ENCODE assay signal across 1 cellular context in genomic region chr10:118966131-118967125, GRCh38.
TF ChIP-seq lines count a peak whose summit lies in the region.

No MANE protein-coding gene starts in this region.

TF ChIP-seq in GM23338, 12 proteins besides CTCF, POLR2A, EP300 and RAD21 (continued from another document):
- TF ChIP-seq, protein P1, sequence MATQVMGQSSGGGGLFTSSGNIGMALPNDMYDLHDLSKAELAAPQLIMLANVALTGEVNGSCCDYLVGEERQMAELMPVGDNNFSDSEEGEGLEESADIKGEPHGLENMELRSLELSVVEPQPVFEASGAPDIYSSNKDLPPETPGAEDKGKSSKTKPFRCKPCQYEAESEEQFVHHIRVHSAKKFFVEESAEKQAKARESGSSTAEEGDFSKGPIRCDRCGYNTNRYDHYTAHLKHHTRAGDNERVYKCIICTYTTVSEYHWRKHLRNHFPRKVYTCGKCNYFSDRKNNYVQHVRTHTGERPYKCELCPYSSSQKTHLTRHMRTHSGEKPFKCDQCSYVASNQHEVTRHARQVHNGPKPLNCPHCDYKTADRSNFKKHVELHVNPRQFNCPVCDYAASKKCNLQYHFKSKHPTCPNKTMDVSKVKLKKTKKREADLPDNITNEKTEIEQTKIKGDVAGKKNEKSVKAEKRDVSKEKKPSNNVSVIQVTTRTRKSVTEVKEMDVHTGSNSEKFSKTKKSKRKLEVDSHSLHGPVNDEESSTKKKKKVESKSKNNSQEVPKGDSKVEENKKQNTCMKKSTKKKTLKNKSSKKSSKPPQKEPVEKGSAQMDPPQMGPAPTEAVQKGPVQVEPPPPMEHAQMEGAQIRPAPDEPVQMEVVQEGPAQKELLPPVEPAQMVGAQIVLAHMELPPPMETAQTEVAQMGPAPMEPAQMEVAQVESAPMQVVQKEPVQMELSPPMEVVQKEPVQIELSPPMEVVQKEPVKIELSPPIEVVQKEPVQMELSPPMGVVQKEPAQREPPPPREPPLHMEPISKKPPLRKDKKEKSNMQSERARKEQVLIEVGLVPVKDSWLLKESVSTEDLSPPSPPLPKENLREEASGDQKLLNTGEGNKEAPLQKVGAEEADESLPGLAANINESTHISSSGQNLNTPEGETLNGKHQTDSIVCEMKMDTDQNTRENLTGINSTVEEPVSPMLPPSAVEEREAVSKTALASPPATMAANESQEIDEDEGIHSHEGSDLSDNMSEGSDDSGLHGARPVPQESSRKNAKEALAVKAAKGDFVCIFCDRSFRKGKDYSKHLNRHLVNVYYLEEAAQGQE (IDR thresholded peaks at IDR 0.05; ENCODE audit: unreplicated experiment): no peak
TF ChIP-seq in GM23338: peak in this region for 0.
